8 cellular contexts compared by ENCODE assay signal in genomic region chr17:79087428-79088143, GRCh38. TPM values are rescaled to one million over a fixed set of nuclear protein-coding genes. Genes with fewer than 3 reads are reported as not detected.
A peak's percentile ranks its signal among the peaks of the same experiment; 100 is the strongest.
DNase-seq lines count a peak whose midpoint lies in the region; ATAC-seq and TF ChIP-seq lines count a peak whose summit lies in the region.

No MANE protein-coding gene starts in this region.

- H3F3A ChIP-seq in SU-DHL-6 (ENCODE audit: insufficient read depth), result no peaks in the 10 kb centered on the region

- H2AFZ ChIP-seq in SU-DHL-6 (ENCODE audit: low read depth, low read length, severe bottlenecking), result no peak overlapping the region

- 42 to 47% (median 43%) methylated on average over 12 of the region's 12 CpGs for WGBS in psoas muscle, 3 donors

- no peak overlapping the region for H3K4me2 ChIP-seq in SU-DHL-6 (ENCODE audit: low read depth, low read length, poor library complexity, severe bottlenecking)

- no peak overlapping the region for H3K4me3 ChIP-seq in MG63
- no peak overlapping the region for H3K4me3 ChIP-seq in SU-DHL-6 (ENCODE audit: insufficient read depth, low read length, poor library complexity, severe bottlenecking)
- H3K4me3 ChIP-seq in cardiac muscle cell, result no peak overlapping the region
- H3K4me3 ChIP-seq in psoas muscle, result no peak overlapping the region

- H3K36me3 ChIP-seq in MG63 (peaks cover 13% of the 10 kb centered on the region), SU-DHL-6 (ENCODE audit: low read length) (no peaks in the 10 kb centered on the region), cardiac muscle cell (peaks cover under 1% of the 10 kb centered on the region), psoas muscle (ENCODE audit: insufficient read depth in 1 of 2, low read depth in 1 of 2) (peaks cover 13 to 48% of the 10 kb centered on the region in 2 donors)

- intact Hi-C loops in psoas muscle (cut with DNase I), result loop anchor here (1.0 to 5.0 kb wide), 3 partner anchors 22 to 306 kb away; no protein-coding TSS in a partner anchor

- no peaks in the 10 kb centered on the region for H3K9me2 ChIP-seq in SU-DHL-6 (replicated peaks; ENCODE audit: insufficient read depth, low read length)

- H3K27me3 ChIP-seq in MG63 (no peaks in the 10 kb centered on the region), SU-DHL-6 (ENCODE audit: low read length) (no peaks in the 10 kb centered on the region), cardiac muscle cell (no peaks in the 10 kb centered on the region), psoas muscle (ENCODE audit: insufficient read depth in 3 of 3, low read length in 2 of 3) (peaks cover 0 to 20% (median 0%) of the 10 kb centered on the region in 3 donors)

- no peak overlapping the region for H3K9ac ChIP-seq in SU-DHL-6 (ENCODE audit: low read length)

- H3K9me3 ChIP-seq in MG63 (no peaks in the 10 kb centered on the region), SU-DHL-6 (ENCODE audit: insufficient read depth, low read length) (no peaks in the 10 kb centered on the region), cardiac muscle cell (ENCODE audit: low read depth) (no peaks in the 10 kb centered on the region), psoas muscle (no peaks in the 10 kb centered on the region)

- H3K4me1 ChIP-seq in cardiac muscle cell (ENCODE audit: low read depth) (no peaks in the 10 kb centered on the region), psoas muscle (peaks cover 5% of the 10 kb centered on the region)

- DNase-seq in GM03348 (ENCODE audit: low spot score), result peak; percentile 91
- DNase-seq in MG63, result peak; percentile 47
- peak; percentile 53 for DNase-seq in activated naive CD8-positive, alpha-beta T cell treated with anti-CD3 and anti-CD28 coated beads, Interleukin-2, amount 50 U/mL, for 16 hours (ENCODE audit: low read depth, low spot score)
- DNase-seq in cardiac muscle cell (ENCODE audit: low read depth in 1 of 2, low spot score in 1 of 2), result peak; percentile 63 to 77
- peak; percentile 65 to 88 for DNase-seq in psoas muscle

- H3K27ac ChIP-seq in SU-DHL-6 (ENCODE audit: low read depth, low read length) (no peak overlapping the region), cardiac muscle cell (no peak overlapping the region), psoas muscle (no peak overlapping the region)

- H4K20me1 ChIP-seq in SU-DHL-6 (ENCODE audit: low read depth, low read length), result no peaks in the 10 kb centered on the region

- TF ChIP-seq CTCF in SU-DHL-6 (IDR thresholded peaks at IDR 0.05; ENCODE audit: insufficient read depth, low read length, poor library complexity, severe bottlenecking) (peak; percentile 77), cardiac muscle cell (IDR thresholded peaks at IDR 0.05; ENCODE audit: low read depth, low read length) (peak; percentile 88), psoas muscle (IDR thresholded peaks at IDR 0.05) (peak; percentile 92)

- ATAC-seq in psoas muscle, result peak; percentile 62 to 79 (median 74)
- no peak for ATAC-seq in HG03097 (IDR thresholded peaks at IDR 0.05; ENCODE audit: low FRiP score, unreplicated experiment)
- ATAC-seq in GM19397 (IDR thresholded peaks at IDR 0.05; ENCODE audit: unreplicated experiment), result no peak

- H3K79me2 ChIP-seq in SU-DHL-6 (ENCODE audit: insufficient read depth, low read length), result no peaks in the 10 kb centered on the region

RNA-seq across cellular contexts. Expression of gene ENGASE, which starts 13.0 kb away (rescaled TPM):
- total RNA-seq in MG63 (2014; rRNA removed; shearing (Covaris generic); ENCODE audit: low replicate concordance), result 10.5 and 12.4 TPM in 2 replicates
- 29.5 and 69.8 TPM in 2 replicates for total RNA-seq in cardiac muscle cell
- polyA plus RNA-seq in cardiac muscle cell, result 48.8 and 56.1 TPM in 2 replicates
- total RNA-seq in psoas muscle, result 10 to 100 TPM; 26.7 to 80.8 (median 50.8) TPM
- polyA plus RNA-seq in psoas muscle, result 10 to 100 TPM in 2 of 3 donors, 1 to 10 TPM in 1; 7.5 to 24.1 (median 12.4) TPM

Comparison
In these comparisons a context has a peak if more than half of its experiments do, and no peak if none do; other contexts are left out.
1. ATAC-seq: peak in psoas muscle (4 of 4); none in HG03097 (single experiment) and GM19397 (single experiment).
2. Peak in every context shown above with its lines, with median percentiles within 50 percentile points of each other: DNase-seq and CTCF ChIP-seq.